8 cellular contexts compared by ENCODE assay signal in the genomic region with DNA sequence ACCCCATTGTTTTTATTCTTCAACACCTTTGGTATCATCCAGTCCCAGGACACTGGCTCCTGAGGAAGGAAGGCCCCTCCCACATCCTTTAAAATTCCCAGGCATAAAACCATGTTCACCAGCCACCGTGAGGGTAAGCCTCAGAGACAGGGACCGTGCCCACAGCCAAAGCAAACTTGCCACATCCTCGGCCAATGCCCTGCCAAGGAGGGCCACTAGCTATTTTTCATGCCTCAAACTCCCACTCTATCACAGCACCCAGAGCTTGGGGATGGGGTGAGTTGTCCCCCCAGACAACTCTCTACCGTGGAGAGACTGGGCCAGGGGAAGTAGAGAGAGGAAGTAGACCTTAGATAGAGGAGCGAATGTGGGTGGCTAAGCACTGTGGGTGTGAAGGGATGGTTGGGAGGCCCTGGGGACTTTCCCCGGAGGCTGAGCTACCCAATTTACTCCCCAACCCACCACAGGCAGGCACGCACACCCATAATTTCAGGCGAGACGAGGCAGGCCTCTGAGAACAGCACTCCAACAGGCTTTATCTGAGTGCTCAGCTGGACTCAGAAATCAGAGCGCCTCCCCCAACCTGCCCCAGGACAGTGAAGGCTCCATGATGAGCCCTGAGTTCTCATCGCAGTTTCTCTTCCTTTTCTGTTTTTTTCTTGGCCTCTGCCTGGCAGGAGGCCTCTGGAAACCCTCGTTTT. TPM values are rescaled to one million over a fixed set of nuclear protein-coding genes. Genes with fewer than 3 reads are reported as not detected.
DNase-seq lines count a peak whose midpoint lies in the region; ATAC-seq and TF ChIP-seq lines count a peak whose summit lies in the region.

No MANE protein-coding gene starts in this region.

- intact Hi-C loops in ascending aorta (cut with DNase I) = no loop called here

- peak; percentile 57 for ATAC-seq in HG03175 (IDR thresholded peaks at IDR 0.05; ENCODE audit: unreplicated experiment)

- H3K27me3 Mint-ChIP-seq in T-helper 2 cell treated with Interferon-gamma antibody and Interleukin-4, amounts not matched to agents 5 μg/mL and 100 μg/mL, for 36 hours (ENCODE audit: low read depth) = no peaks in the 10 kb centered on the region

- peaks cover 14 to 33% of the 10 kb centered on the region in 2 donors for H3K4me1 ChIP-seq in ascending aorta
- H3K4me1 ChIP-seq in mucosa of rectum (ENCODE audit: control insufficient read depth in 2 of 2, insufficient read depth in 2 of 2, low read length in 2 of 2) = peaks cover 75% of the 10 kb centered on the region in 2 donors

- H3K36me3 Mint-ChIP-seq in T-helper 2 cell treated with Interferon-gamma antibody and Interleukin-4, amounts not matched to agents 5 μg/mL and 100 μg/mL, for 36 hours (ENCODE audit: low read depth) = no peaks in the 10 kb centered on the region

- H3K4me3 Mint-ChIP-seq in T-helper 2 cell treated with Interferon-gamma antibody and Interleukin-4, amounts not matched to agents 5 μg/mL and 100 μg/mL, for 36 hours = peak overlapping the region; percentile 86

- H3K27ac Mint-ChIP-seq in T-helper 2 cell treated with Interferon-gamma antibody and Interleukin-4, amounts not matched to agents 5 μg/mL and 100 μg/mL, for 36 hours = peak overlapping the region; percentile 98

- H3K27ac ChIP-seq in ascending aorta = peak overlapping the region; percentile 88 to 93
- H3K27ac ChIP-seq in mucosa of rectum (ENCODE audit: low read depth in 2 of 2, low read length in 2 of 2) = peak overlapping the region; percentile 100

- H3K4me3 ChIP-seq in ascending aorta = peak overlapping the region; percentile 37 to 44
- peak overlapping the region in 1 of 2 donors; percentile 73 for H3K4me3 ChIP-seq in mucosa of rectum (ENCODE audit: low read length in 2 of 2)

- POLR2A ChIA-PET in HEK293T (lab: Yijun Ruan, JAX) = interaction anchor here (1.0 to 1.5 kb wide), 3 partner anchors 8 to 27 kb away, joined by 3 to 4 read pairs (median 3); no protein-coding TSS in a partner anchor

- H3K27me3 ChIP-seq in ascending aorta (no peaks in the 10 kb centered on the region), mucosa of rectum (ENCODE audit: control insufficient read depth in 2 of 2, insufficient read depth in 2 of 2, low read length in 2 of 2) (no peaks in the 10 kb centered on the region)

- H3K4me1 Mint-ChIP-seq in T-helper 2 cell treated with Interferon-gamma antibody and Interleukin-4, amounts not matched to agents 5 μg/mL and 100 μg/mL, for 36 hours (ENCODE audit: low read depth) = peaks cover 58% of the 10 kb centered on the region

- H3K9me3 ChIP-seq in ascending aorta = no peaks in the 10 kb centered on the region
- no peaks in the 10 kb centered on the region for H3K9me3 ChIP-seq in mucosa of rectum (ENCODE audit: control insufficient read depth in 2 of 2, low read length in 2 of 2)

- H3K36me3 ChIP-seq in ascending aorta (no peaks in the 10 kb centered on the region), mucosa of rectum (ENCODE audit: control insufficient read depth in 2 of 2, insufficient read depth in 2 of 2, low read length in 2 of 2) (no peaks in the 10 kb centered on the region)

- no peaks in the 10 kb centered on the region for H3K9me3 Mint-ChIP-seq in T-helper 2 cell treated with Interferon-gamma antibody and Interleukin-4, amounts not matched to agents 5 μg/mL and 100 μg/mL, for 36 hours

- DNase-seq in NCI-H2227 (lab: John Stamatoyannopoulos, UW; ENCODE audit: unreplicated experiment) (peak; percentile 54), NCI-H2227 treated with DMSO at 0.1 percent for 48 hours (lab: John Stamatoyannopoulos, UW) (no peak), ascending aorta (ENCODE audit: low spot score in 2 of 2) (no peak), HEK293T (ENCODE audit: extremely low spot score) (no peak)
- peak; percentile 94 for DNase-seq in T-helper 2 cell treated with Interferon-gamma antibody and Interleukin-4, amounts not matched to agents 5 μg/mL and 100 μg/mL, for 36 hours (ENCODE audit: low spot score)
- peak; percentile 88 to 93 for DNase-seq in stimulated activated CD8-positive, alpha-beta memory T cell treated with anti-CD3 and anti-CD28 coated beads, Interleukin-7, amount 100 ng/mL, for 4 hours (ENCODE audit: low read depth in 2 of 2)

- CTCF ChIA-PET in HEK293T (lab: Yijun Ruan, JAX) = interaction anchor here (0.9 to 1.6 kb wide), 3 partner anchors 17 to 205 kb away, joined by 3 to 6 read pairs (median 5); no protein-coding TSS in a partner anchor

- H3K9ac ChIP-seq in mucosa of rectum (ENCODE audit: low read depth in 1 of 2, low read length in 2 of 2) = peak overlapping the region; percentile 84 to 92

- TF ChIP-seq CTCF in ascending aorta (IDR thresholded peaks at IDR 0.05) = no peak

TF ChIP-seq in HEK293T, 16 proteins besides CTCF, POLR2A, EP300 and RAD21:
- TF ChIP-seq BHLHE40 (IDR thresholded peaks at IDR 0.05; ENCODE audit: borderline replicate concordance) (no peak), ELF4 (IDR thresholded peaks at IDR 0.05) (no peak), FOXM1 (IDR thresholded peaks at IDR 0.05; ENCODE audit: borderline replicate concordance) (no peak), FOXA1 (IDR thresholded peaks at IDR 0.05) (no peak), FOXK2 (IDR thresholded peaks at IDR 0.05) (no peak)

RNA-seq across cellular contexts. Expression of a gene that starts 15.9 kb away (rescaled TPM):
- 219 TPM for total RNA-seq in ascending aorta

RNA-seq across cellular contexts. Expression of a gene that starts 60.0 kb away (rescaled TPM):
- not detected for total RNA-seq in ascending aorta

Comparison
In these comparisons a context has a peak if more than half of its experiments do, and no peak if none do; other contexts are left out.
1. DNase-seq: peak in NCI-H2227 (single experiment), T-helper 2 cell treated with Interferon-gamma antibody and Interleukin-4, amounts not matched to agents 5 μg/mL and 100 μg/mL, for 36 hours (single experiment) and stimulated activated CD8-positive, alpha-beta memory T cell treated with anti-CD3 and anti-CD28 coated beads, Interleukin-7, amount 100 ng/mL, for 4 hours (2 of 2); none in NCI-H2227 treated with DMSO at 0.1 percent for 48 hours (single experiment), ascending aorta (0 of 2) and HEK293T (single experiment).